ENCODE assay signal across 19 cellular contexts in genomic region chr2:42013409-42013808, GRCh38.
"Had no signal": no experiment of that assay in that cellular context is flagged by ENCODE, and none has a peak within 500 bp of the region (broad histone marks: within the 10 kb centered on the region; RNA-seq: fewer than 3 reads in every experiment).

No MANE protein-coding gene starts in this region.

- H3K27ac Mint-ChIP-seq: activated naive CD8-positive, alpha-beta T cell; activated T-helper 2 cell treated with anti-CD3 and anti-CD28 coated beads, Interferon-gamma antibody, Interleukin-2, Interleukin-4, amounts not matched to agents 10 μg/mL and 5 μg/mL and 100 μg/mL, durations not matched to agents 14 hours and 24 hours and 36 hours; stimulated activated naive CD8-positive, alpha-beta T cell treated with anti-CD3 and anti-CD28 coated beads, Interleukin-15, amount 100 ng/mL, for 72 hours; WTC11 had no signal

- H3K36me3 ChIP-seq: esophagus squamous epithelium, lower lobe of right lung, tibial artery had no signal

- ATAC-seq: activated T-cell treated with anti-CD3 and anti-CD28 coated beads, Interleukin-2, amount 50 U/mL, for 4 hours; left lobe of liver; lower lobe of right lung; stimulated activated naive CD8-positive, alpha-beta T cell treated with anti-CD3 and anti-CD28 coated beads, Interleukin-15, amount 100 ng/mL, for 72 hours; WTC11 had no signal

- H3K4me3 Mint-ChIP-seq: activated naive CD8-positive, alpha-beta T cell; activated T-cell treated with anti-CD3 and anti-CD28 coated beads, Interleukin-2, amount 50 U/mL, for 4 hours; naive B cell; stimulated activated naive CD8-positive, alpha-beta T cell treated with anti-CD3 and anti-CD28 coated beads, Interleukin-15, amount 100 ng/mL, for 72 hours; WTC11 had no signal

- H3K27ac ChIP-seq: coronary artery, esophagus squamous epithelium, lower lobe of right lung, tibial artery had no signal

- H3K36me3 Mint-ChIP-seq: activated naive CD8-positive, alpha-beta T cell; naive B cell had no signal

- DNase-seq: activated CD8-positive, alpha-beta memory T cell treated with anti-CD3 and anti-CD28 coated beads for 24 hours; activated CD8-positive, alpha-beta memory T cell treated with anti-CD3 and anti-CD28 coated beads, Interleukin-2, amount 50 U/mL, for 4 hours; activated naive CD4-positive, alpha-beta T cell; activated T-cell treated with anti-CD3 and anti-CD28 coated beads, Interleukin-2, amount 50 U/mL, for 4 hours; amniotic stem cell; cerebellar nuclear complex; esophagus squamous epithelium; kidney; lower lobe of right lung; naive B cell; stimulated activated CD4-positive, alpha-beta T cell treated with anti-CD3 and anti-CD28 coated beads, Interleukin-12 subunit alpha, Interleukin-12 subunit beta, amount 100 ng/mL, for 4 hours; stimulated activated naive CD8-positive, alpha-beta T cell treated with anti-CD3 and anti-CD28 coated beads, Interleukin-15, amount 100 ng/mL, for 72 hours; T-helper 1 cell; tibial artery had no signal

- H3K4me3 ChIP-seq: coronary artery, esophagus squamous epithelium, lower lobe of right lung, tibial artery had no signal

- H3K27me3 Mint-ChIP-seq: activated naive CD8-positive, alpha-beta T cell had no signal

- H3K9me3 Mint-ChIP-seq: activated T-cell treated with anti-CD3 and anti-CD28 coated beads, Interleukin-2, amount 50 U/mL, for 4 hours; activated T-helper 2 cell treated with anti-CD3 and anti-CD28 coated beads, Interferon-gamma antibody, Interleukin-2, Interleukin-4, amounts not matched to agents 10 μg/mL and 5 μg/mL and 100 μg/mL, durations not matched to agents 14 hours and 24 hours and 36 hours had no signal

- H3K27me3 ChIP-seq: esophagus squamous epithelium, tibial artery had no signal

- H3K4me1 ChIP-seq: lower lobe of right lung had no signal

- H3K9me3 ChIP-seq: esophagus squamous epithelium, lower lobe of right lung, tibial artery had no signal
